1 cellular context compared by ENCODE assay signal in the genomic region with DNA sequence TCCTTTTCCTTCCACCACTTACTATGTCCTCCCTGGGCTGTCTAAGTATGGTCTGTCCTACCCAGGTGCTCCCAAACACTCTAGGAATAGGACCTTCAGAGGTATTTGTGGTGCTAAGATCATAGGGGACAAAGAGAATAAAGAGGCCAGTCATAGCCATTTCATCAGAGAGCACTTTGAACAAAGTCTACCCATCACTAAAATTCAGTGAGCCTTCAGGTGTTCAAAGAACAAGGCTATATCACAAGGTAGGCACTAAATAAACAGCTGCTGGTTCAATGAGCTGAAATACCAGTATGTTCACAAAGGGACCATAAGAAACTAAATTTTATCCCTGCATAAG.
TF ChIP-seq lines count a peak whose summit lies in the region.

No MANE protein-coding gene starts in this region.

TF ChIP-seq in HCT116, 20 proteins besides CTCF, POLR2A, EP300 and RAD21 (continued from another document):
- TF ChIP-seq, protein P1, sequence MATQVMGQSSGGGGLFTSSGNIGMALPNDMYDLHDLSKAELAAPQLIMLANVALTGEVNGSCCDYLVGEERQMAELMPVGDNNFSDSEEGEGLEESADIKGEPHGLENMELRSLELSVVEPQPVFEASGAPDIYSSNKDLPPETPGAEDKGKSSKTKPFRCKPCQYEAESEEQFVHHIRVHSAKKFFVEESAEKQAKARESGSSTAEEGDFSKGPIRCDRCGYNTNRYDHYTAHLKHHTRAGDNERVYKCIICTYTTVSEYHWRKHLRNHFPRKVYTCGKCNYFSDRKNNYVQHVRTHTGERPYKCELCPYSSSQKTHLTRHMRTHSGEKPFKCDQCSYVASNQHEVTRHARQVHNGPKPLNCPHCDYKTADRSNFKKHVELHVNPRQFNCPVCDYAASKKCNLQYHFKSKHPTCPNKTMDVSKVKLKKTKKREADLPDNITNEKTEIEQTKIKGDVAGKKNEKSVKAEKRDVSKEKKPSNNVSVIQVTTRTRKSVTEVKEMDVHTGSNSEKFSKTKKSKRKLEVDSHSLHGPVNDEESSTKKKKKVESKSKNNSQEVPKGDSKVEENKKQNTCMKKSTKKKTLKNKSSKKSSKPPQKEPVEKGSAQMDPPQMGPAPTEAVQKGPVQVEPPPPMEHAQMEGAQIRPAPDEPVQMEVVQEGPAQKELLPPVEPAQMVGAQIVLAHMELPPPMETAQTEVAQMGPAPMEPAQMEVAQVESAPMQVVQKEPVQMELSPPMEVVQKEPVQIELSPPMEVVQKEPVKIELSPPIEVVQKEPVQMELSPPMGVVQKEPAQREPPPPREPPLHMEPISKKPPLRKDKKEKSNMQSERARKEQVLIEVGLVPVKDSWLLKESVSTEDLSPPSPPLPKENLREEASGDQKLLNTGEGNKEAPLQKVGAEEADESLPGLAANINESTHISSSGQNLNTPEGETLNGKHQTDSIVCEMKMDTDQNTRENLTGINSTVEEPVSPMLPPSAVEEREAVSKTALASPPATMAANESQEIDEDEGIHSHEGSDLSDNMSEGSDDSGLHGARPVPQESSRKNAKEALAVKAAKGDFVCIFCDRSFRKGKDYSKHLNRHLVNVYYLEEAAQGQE (IDR thresholded peaks at IDR 0.05; ENCODE audit: low read depth), result no peak
- no peak for TF ChIP-seq SIN3A (IDR thresholded peaks at IDR 0.05; ENCODE audit: low read depth)
- no peak for TF ChIP-seq CBX3 (IDR thresholded peaks at IDR 0.05; ENCODE audit: low read depth)
- TF ChIP-seq CEBPB (IDR thresholded peaks at IDR 0.05; ENCODE audit: low read depth), result no peak
- TF ChIP-seq SRF (IDR thresholded peaks at IDR 0.05; ENCODE audit: low read depth), result no peak
- no peak for TF ChIP-seq ZNF274 (IDR thresholded peaks at IDR 0.05; ENCODE audit: low read depth, low read length)
- no peak for TF ChIP-seq POLR2AphosphoS5 (IDR thresholded peaks at IDR 0.05; ENCODE audit: low read depth, low read length)
- no peak for TF ChIP-seq EZH2 (IDR thresholded peaks at IDR 0.05)
- TF ChIP-seq TCF7L2 (IDR thresholded peaks at IDR 0.05; ENCODE audit: borderline replicate concordance, extremely low read depth, insufficient read depth, insufficient read length), result no peak
- TF ChIP-seq EZH2phosphoT487 (IDR thresholded peaks at IDR 0.05; ENCODE audit: borderline replicate concordance), result no peak
